Comparison of ENCODE assay signal across 20 cellular contexts in the genomic region with DNA sequence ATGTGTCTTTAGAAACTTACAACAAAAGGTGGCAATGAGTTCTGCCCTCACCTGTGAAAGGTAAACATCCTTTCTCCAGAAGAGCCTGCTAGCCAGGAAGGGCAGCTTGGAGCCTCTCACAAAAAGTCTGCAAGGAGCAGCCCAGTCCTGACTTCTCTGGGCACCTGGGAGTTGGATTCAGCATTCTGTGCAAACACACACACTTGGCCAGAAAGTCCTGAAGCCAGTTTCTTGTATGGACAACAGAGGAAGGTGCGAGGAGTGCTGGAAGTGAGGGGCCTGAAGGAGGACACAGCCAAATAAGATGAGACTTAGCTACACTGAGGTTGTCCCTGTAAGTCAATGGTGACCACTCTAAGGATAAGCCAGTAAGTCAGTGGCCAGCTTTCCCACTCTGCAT.
"Had no signal": no experiment of that assay in that cellular context is flagged by ENCODE, and none has a peak within 500 bp of the region (broad histone marks: within the 10 kb centered on the region; RNA-seq: fewer than 3 reads in every experiment).

No MANE protein-coding gene starts in this region.

- H3K9me3 ChIP-seq: esophagus squamous epithelium, tibial nerve, vagina had no signal

- H3K27me3 ChIP-seq: tibial nerve, vagina had no signal

- H3K36me3 ChIP-seq: brain microvascular endothelial cell, esophagus squamous epithelium, tibial nerve, vagina had no signal

- DNase-seq: activated CD4-positive, alpha-beta T cell treated with anti-CD3 and anti-CD28 coated beads, Interleukin-2, amount 10 ng/mL, durations not matched to agents 7 days and 5 days; activated CD4-positive, CD25-positive, alpha-beta regulatory T cell; activated CD8-positive, alpha-beta memory T cell treated with anti-CD3 and anti-CD28 coated beads, Interleukin-2, amount 50 U/mL, for 48 hours; activated gamma-delta T cell; activated naive CD8-positive, alpha-beta T cell treated with anti-CD3 and anti-CD28 coated beads, Interleukin-2, amount 10 ng/mL, durations not matched to agents 7 days and 5 days; activated T-cell treated with anti-CD3 and anti-CD28 coated beads, Interleukin-2, amount 50 U/mL, for 72 hours; anterior cingulate cortex; brain microvascular endothelial cell; esophagus squamous epithelium; glutamatergic neuron; hypothalamus; nucleus accumbens; posterior cingulate gyrus; stimulated activated CD4-positive, alpha-beta T cell treated with anti-CD3 and anti-CD28 coated beads, Interleukin-15, amount 100 ng/mL, for 24 hours; stimulated activated CD4-positive, alpha-beta T cell treated with anti-CD3 and anti-CD28 coated beads, Interleukin-4, amount 100 ng/mL, for 1 hour; stimulated activated naive CD4-positive, alpha-beta T cell treated with Interleukin-2 at 50 U/mL for 16 hours; substantia nigra had no signal

- H3K27ac ChIP-seq: brain microvascular endothelial cell, coronary artery, esophagus squamous epithelium, vagina had no signal

- ATAC-seq: activated T-cell treated with anti-CD3 and anti-CD28 coated beads, Interleukin-2, amount 50 U/mL, for 72 hours had no signal

- H3K4me1 ChIP-seq: vagina had no signal

- H3K4me3 ChIP-seq: coronary artery, esophagus squamous epithelium, vagina had no signal
